24 cellular contexts compared by ENCODE assay signal in the genomic region with DNA sequence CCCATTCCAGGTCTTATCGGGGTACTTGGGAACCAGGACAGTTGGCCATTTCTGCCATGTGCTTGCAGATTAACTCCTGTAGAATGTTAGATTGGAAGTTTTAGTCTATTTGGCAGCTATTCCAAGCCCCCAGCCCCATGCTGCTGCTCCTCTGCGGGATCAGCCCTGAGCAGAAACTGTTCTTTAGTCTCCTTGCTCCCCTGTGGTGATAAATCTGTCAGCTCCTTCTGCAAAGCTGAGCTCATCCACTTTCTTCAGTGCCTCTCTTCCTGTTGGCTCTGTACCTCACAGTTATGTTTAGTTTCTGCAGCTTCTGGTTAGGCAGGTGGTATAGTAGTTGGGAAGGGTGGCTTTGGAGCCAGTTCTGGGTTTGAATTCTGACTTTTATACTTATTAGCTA.
DNase-seq lines count a peak whose midpoint lies in the region; TF ChIP-seq lines count a peak whose summit lies in the region.
"Had no signal": no experiment of that assay in that cellular context is flagged by ENCODE, and none has a peak within 500 bp of the region (broad histone marks: within the 10 kb centered on the region; RNA-seq: fewer than 3 reads in every experiment).

No MANE protein-coding gene starts in this region.

- H3K4me3 Mint-ChIP-seq in immature natural killer cell = no peak overlapping the region
- H3K4me3 Mint-ChIP-seq: activated CD4-positive, alpha-beta T cell treated with anti-CD3 and anti-CD28 coated beads for 36 hours; activated T-cell treated with anti-CD3 and anti-CD28 coated beads, Interleukin-2, amount 50 U/mL, for 24 hours had no signal

- DNase-seq in A172 (ENCODE audit: low spot score) (peak; percentile 19), H7 (peak; percentile 20), astrocyte of the spinal cord (ENCODE audit: low read depth, low spot score) (peak; percentile 42), iPS-NIHi11 (ENCODE audit: low spot score) (peak; percentile 26), NCI-H510A treated with DMSO at 0.1 percent for 48 hours (lab: John Stamatoyannopoulos, UW) (no peak), COLO829 (ENCODE audit: low spot score) (no peak), NCI-H1048 (lab: John Stamatoyannopoulos, UW) (no peak), immature natural killer cell (no peak)
- DNase-seq: activated CD4-positive, alpha-beta T cell treated with anti-CD3 and anti-CD28 coated beads for 36 hours; activated CD8-positive, alpha-beta memory T cell treated with anti-CD3 and anti-CD28 coated beads for 24 hours; activated gamma-delta T cell treated with Interleukin-2 at 50 U/mL for 16 hours; activated T-cell treated with anti-CD3 and anti-CD28 coated beads, Interleukin-2, amount 50 U/mL, for 24 hours; brain microvascular endothelial cell; Caco-2; colonic mucosa; esophagus squamous epithelium; NCI-H1092; NCI-H1930; NCI-H510A; nucleus accumbens; SJCRH30; small intestine; stimulated activated CD4-positive, alpha-beta T cell treated with anti-CD3 and anti-CD28 coated beads, Interleukin-2, amount 100 ng/mL, for 24 hours had no signal

- no peak overlapping the region for H3K27ac Mint-ChIP-seq in immature natural killer cell
- H3K27ac Mint-ChIP-seq: activated CD4-positive, alpha-beta T cell treated with anti-CD3 and anti-CD28 coated beads for 36 hours; activated T-cell treated with anti-CD3 and anti-CD28 coated beads, Interleukin-2, amount 50 U/mL, for 24 hours had no signal

- peaks cover 0 to 6% (median 4%) of the 10 kb centered on the region in 3 donors for H3K27me3 Mint-ChIP-seq in immature natural killer cell (ENCODE audit: low read depth in 3 of 3)
- H3K27me3 Mint-ChIP-seq: activated CD4-positive, alpha-beta T cell treated with anti-CD3 and anti-CD28 coated beads for 36 hours; activated T-cell treated with anti-CD3 and anti-CD28 coated beads, Interleukin-2, amount 50 U/mL, for 24 hours had no signal

- TF ChIP-seq CTCF in astrocyte of the spinal cord (IDR thresholded peaks at IDR 0.05; ENCODE audit: low read depth, low read length) = no peak

- in situ Hi-C loops in astrocyte of the spinal cord (cut with HindIII; ENCODE audit: low sequenced_read_pairs) = no loop called here

- no peaks in the 10 kb centered on the region for H3K36me3 ChIP-seq in H7 (replicated peaks; ENCODE audit: control insufficient read depth, insufficient read depth, low read length)
- H3K36me3 ChIP-seq: BLaER1, brain microvascular endothelial cell, colonic mucosa, esophagus squamous epithelium, SJCRH30 had no signal

- H3K4me3 ChIP-seq in H7 (ENCODE audit: insufficient read depth, low read depth, low read length) (no peak overlapping the region), astrocyte of the spinal cord (ENCODE audit: low read depth, low read length) (no peak overlapping the region)
- H3K4me3 ChIP-seq: BLaER1, colonic mucosa, esophagus squamous epithelium, SJCRH30 had no signal

- H3K4me1 Mint-ChIP-seq in immature natural killer cell = no peaks in the 10 kb centered on the region
- H3K4me1 Mint-ChIP-seq: activated CD4-positive, alpha-beta T cell treated with anti-CD3 and anti-CD28 coated beads for 36 hours had no signal

- H3K27me3 ChIP-seq in H7 (ENCODE audit: control insufficient read depth, insufficient read depth, low read length) = no peaks in the 10 kb centered on the region
- H3K27me3 ChIP-seq: BLaER1, brain microvascular endothelial cell, colonic mucosa, esophagus squamous epithelium, SJCRH30 had no signal

- H3K36me3 Mint-ChIP-seq in immature natural killer cell = no peaks in the 10 kb centered on the region

- H3K9me3 Mint-ChIP-seq in immature natural killer cell = no peaks in the 10 kb centered on the region
- H3K9me3 Mint-ChIP-seq: activated T-cell treated with anti-CD3 and anti-CD28 coated beads, Interleukin-2, amount 50 U/mL, for 24 hours had no signal

Comparison
In these comparisons a context has a peak if more than half of its experiments do, and no peak if none do; other contexts are left out.
1. DNase-seq: peak in A172 (single experiment), H7 (single experiment), astrocyte of the spinal cord (single experiment) and iPS-NIHi11 (single experiment); none in NCI-H510A treated with DMSO at 0.1 percent for 48 hours (single experiment), COLO829 (single experiment), NCI-H1048 (single experiment) and immature natural killer cell (0 of 3).